ENCODE assay signal across 16 cellular contexts in the genomic region with DNA sequence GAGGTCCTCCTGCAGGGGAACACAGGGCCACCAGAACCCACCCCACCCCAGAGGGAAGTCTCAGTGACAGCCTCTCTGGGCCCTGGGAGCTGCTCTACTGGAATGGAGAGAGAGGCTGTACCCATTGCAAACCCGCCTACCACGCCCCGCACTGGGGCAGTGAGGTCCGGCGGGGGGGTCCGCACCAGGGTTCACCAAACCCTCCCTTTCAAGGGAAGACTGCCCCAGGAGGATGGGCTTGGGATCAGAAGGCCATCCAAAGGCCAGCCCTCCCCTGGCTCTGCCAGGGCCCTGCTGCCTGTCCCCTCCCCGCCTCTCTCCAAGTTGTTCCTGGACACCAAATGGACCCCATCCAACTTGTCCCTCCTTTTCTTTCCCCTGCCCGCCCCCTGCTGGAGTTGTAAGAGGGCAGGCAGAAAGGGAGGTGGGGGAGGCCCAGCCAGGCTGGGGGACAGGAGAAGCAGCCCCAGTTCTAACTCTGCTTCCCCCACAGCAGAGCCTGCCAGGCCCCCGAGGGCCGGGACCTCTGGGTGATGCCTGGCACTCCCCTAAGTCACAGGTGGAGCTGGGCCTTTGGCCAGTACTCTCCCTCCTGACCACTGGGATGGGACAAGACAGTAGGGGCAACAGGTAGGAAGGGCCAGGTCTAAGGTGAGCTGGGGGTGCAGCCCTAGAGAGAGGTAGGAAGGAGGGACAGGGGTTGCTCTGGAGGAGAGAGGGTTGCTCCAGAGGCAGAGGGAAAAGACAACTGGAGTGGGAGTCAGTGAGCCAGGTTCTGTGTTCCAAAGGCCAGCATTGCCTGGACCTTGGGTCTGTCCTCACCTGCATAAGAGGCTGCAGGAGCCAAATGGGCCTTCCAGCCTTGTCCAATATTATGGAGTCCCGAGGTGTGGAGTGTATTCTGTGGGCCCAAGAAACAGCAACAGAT. TPM values are rescaled to one million over a fixed set of nuclear protein-coding genes. Genes with fewer than 3 reads are reported as not detected.
DNase-seq lines count a peak whose midpoint lies in the region; ATAC-seq and TF ChIP-seq lines count a peak whose summit lies in the region.
"Had no signal": no experiment of that assay in that cellular context is flagged by ENCODE, and none has a peak within 500 bp of the region (broad histone marks: within the 10 kb centered on the region; RNA-seq: fewer than 3 reads in every experiment).

No MANE protein-coding gene starts in this region.

- TF ChIP-seq POLR2A in prostate gland (IDR thresholded peaks at IDR 0.05) (no peak), Peyer's patch (IDR thresholded peaks at IDR 0.05) (no peak)

- no peak for TF ChIP-seq CTCF in natural killer cell (IDR thresholded peaks at IDR 0.05)
- peak; percentile 57 for TF ChIP-seq CTCF in endodermal cell (conservative IDR thresholded peaks at IDR 0.05)
- peak in 2 of 4 experiments; percentile 21 to 40 for TF ChIP-seq CTCF in prostate gland (IDR thresholded peaks at IDR 0.05)
- no peak for TF ChIP-seq CTCF in Peyer's patch (IDR thresholded peaks at IDR 0.05)

- no peak overlapping the region for H3K27ac ChIP-seq in endodermal cell (ENCODE audit: low read depth, low read length)
- H3K27ac ChIP-seq in neuronal stem cell (replicated peaks; ENCODE audit: low read length): no peak overlapping the region
- H3K27ac ChIP-seq in prostate gland: no peak overlapping the region
- H3K27ac ChIP-seq in Peyer's patch: no peak overlapping the region
- H3K27ac ChIP-seq: KMS-11 had no signal

- H2BK5ac ChIP-seq in neuronal stem cell (ENCODE audit: low read length): no peak overlapping the region

- peaks cover 2% of the 10 kb centered on the region for H3K4me1 ChIP-seq in endodermal cell (ENCODE audit: control insufficient read depth, insufficient read depth, low read length)
- peaks cover 4 to 6% of the 10 kb centered on the region in 2 donors for H3K4me1 ChIP-seq in neuronal stem cell (ENCODE audit: control insufficient read depth in 2 of 2, insufficient read depth in 1 of 2, low read depth in 1 of 2, low read length in 2 of 2)
- H3K4me1 ChIP-seq in prostate gland (replicated peaks): no peaks in the 10 kb centered on the region
- no peaks in the 10 kb centered on the region for H3K4me1 ChIP-seq in Peyer's patch

- H3K23ac ChIP-seq in neuronal stem cell (ENCODE audit: low read depth, low read length, poor library complexity): no peak overlapping the region

- peaks cover 0 to 7% of the 10 kb centered on the region in 2 donors for H3K4me1 Mint-ChIP-seq in natural killer cell treated with Interleukin-12 subunit alpha and Interleukin-12 subunit beta and Interleukin-15 and Interleukin-18, amount 100 ng/mL, for 72 hours (ENCODE audit: low read depth in 2 of 2)
- H3K4me1 Mint-ChIP-seq in natural killer cell (peaks cover 0 to 3% of the 10 kb centered on the region in 2 donors), endodermal cell (peaks cover 2% of the 10 kb centered on the region)

- H4K91ac ChIP-seq in neuronal stem cell (ENCODE audit: low read depth, low read length, poor library complexity): peak overlapping the region; percentile 56

- H3K9ac ChIP-seq in endodermal cell (ENCODE audit: extremely low read depth, low read length, poor library complexity, severe bottlenecking): no peak overlapping the region
- H3K9ac ChIP-seq in neuronal stem cell (ENCODE audit: low read depth, low read length, poor library complexity): peak overlapping the region; percentile 35
- H3K9ac ChIP-seq: KMS-11 had no signal

- H2BK15ac ChIP-seq in neuronal stem cell (ENCODE audit: low read length): no peak overlapping the region

- H3K36me3 ChIP-seq in endodermal cell (ENCODE audit: control insufficient read depth, insufficient read depth, low read length) (peaks cover 7% of the 10 kb centered on the region), neuronal stem cell (replicated peaks in 1 of 2; ENCODE audit: control insufficient read depth in 2 of 2, insufficient read depth in 2 of 2, low read length in 2 of 2) (no peaks in the 10 kb centered on the region), prostate gland (no peaks in the 10 kb centered on the region), Peyer's patch (no peaks in the 10 kb centered on the region)

- intact Hi-C loops in natural killer cell (cut with micrococcal nuclease) (no loop called here), prostate gland (cut with DNase I) (loop anchor here (5.0 to 10.0 kb wide), 4 partner anchors 196 to 893 kb away; no protein-coding TSS in a partner anchor)

- no peaks in the 10 kb centered on the region for H3K9me3 ChIP-seq in endodermal cell (ENCODE audit: control insufficient read depth, low read length)
- peaks cover 12 to 13% of the 10 kb centered on the region in 2 donors for H3K9me3 ChIP-seq in neuronal stem cell (replicated peaks in 1 of 2; ENCODE audit: control insufficient read depth in 2 of 2, insufficient read depth in 1 of 2, low read depth in 1 of 2, low read length in 2 of 2)
- H3K9me3 ChIP-seq in prostate gland: no peaks in the 10 kb centered on the region
- H3K9me3 ChIP-seq in Peyer's patch: peaks cover 0 to 14% (median 6%) of the 10 kb centered on the region in 4 donors

- WGBS in endodermal cell (ENCODE audit: insufficient coverage in 1 of 2, insufficient read length in 1 of 2), 2 experiments: 93 to 100% methylated on average over 6 to 11 of the region's 11 CpGs
- WGBS in neuronal stem cell (ENCODE audit: extremely low coverage in 2 of 2, insufficient read length in 2 of 2, insufficient replicate concordance in 1 of 2), 2 donors: no CpG with 5 or more reads among the region's 11 CpGs
- WGBS in prostate gland: 81% methylated on average over 11 of the region's 11 CpGs

- DNase-seq in natural killer cell treated with Interleukin-12 subunit alpha and Interleukin-12 subunit beta and Interleukin-15 and Interleukin-18, amount 100 ng/mL, for 72 hours (ENCODE audit: low spot score): peak; percentile 58
- DNase-seq in natural killer cell (no peak), endodermal cell (peak; percentile 68), neuronal stem cell (ENCODE audit: low spot score) (no peak), prostate gland (ENCODE audit: low spot score) (no peak), foreskin melanocyte (no peak), Peyer's patch (no peak)
- DNase-seq: activated CD8-positive, alpha-beta T cell treated with anti-CD3 and anti-CD28 coated beads, Interleukin-2, amount 10 ng/mL, durations not matched to agents 7 days and 5 days; AML-193; immature natural killer cell; stimulated activated CD4-positive, alpha-beta T cell treated with anti-CD3 and anti-CD28 coated beads, Interleukin-12 subunit alpha, Interleukin-12 subunit beta, amount 100 ng/mL, for 4 hours; T-helper 17 cell had no signal

- H3K4me2 ChIP-seq in neuronal stem cell (ENCODE audit: insufficient read depth, low read length, poor library complexity, severe bottlenecking): no peak overlapping the region
- H3K4me2 ChIP-seq: KMS-11 had no signal

- ATAC-seq in natural killer cell treated with Interleukin-12 subunit alpha and Interleukin-12 subunit beta and Interleukin-15 and Interleukin-18, amount 100 ng/mL, for 72 hours: no peak
- ATAC-seq in natural killer cell (no peak), HG02840 (IDR thresholded peaks at IDR 0.05; ENCODE audit: low FRiP score, unreplicated experiment) (no peak)
- ATAC-seq: activated CD8-positive, alpha-beta T cell treated with anti-CD3 and anti-CD28 coated beads, Interleukin-2, amount 10 ng/mL, durations not matched to agents 7 days and 5 days; activated naive CD4-positive, alpha-beta T cell treated with anti-CD3 and anti-CD28 coated beads, Interleukin-2, amount 50 U/mL, for 72 hours; T-helper 17 cell had no signal

- H4K8ac ChIP-seq in neuronal stem cell (ENCODE audit: low read depth, low read length): no peak overlapping the region

- no peak overlapping the region for H3K4me3 Mint-ChIP-seq in natural killer cell treated with Interleukin-12 subunit alpha and Interleukin-12 subunit beta and Interleukin-15 and Interleukin-18, amount 100 ng/mL, for 72 hours
- H3K4me3 Mint-ChIP-seq in natural killer cell (no peak overlapping the region), endodermal cell (peak overlapping the region; percentile 59)
- H3K4me3 Mint-ChIP-seq: activated CD8-positive, alpha-beta T cell treated with anti-CD3 and anti-CD28 coated beads, Interleukin-2, amount 10 ng/mL, durations not matched to agents 7 days and 5 days; immature natural killer cell; T-helper 17 cell had no signal

- peak overlapping the region; percentile 72 for H2AK5ac ChIP-seq in neuronal stem cell (ENCODE audit: low read depth, low read length)

- H3K79me1 ChIP-seq in neuronal stem cell (ENCODE audit: low read depth, low read length): peaks cover 8% of the 10 kb centered on the region

- peak overlapping the region; percentile 90 for H3K4me3 ChIP-seq in endodermal cell (ENCODE audit: low read length)
- no peak overlapping the region for H3K4me3 ChIP-seq in neuronal stem cell (ENCODE audit: low read length in 2 of 2)
- H3K4me3 ChIP-seq in prostate gland: no peak overlapping the region
- peak overlapping the region in 1 of 4 donors; percentile 59 for H3K4me3 ChIP-seq in Peyer's patch

- H3K36me3 Mint-ChIP-seq in natural killer cell treated with Interleukin-12 subunit alpha and Interleukin-12 subunit beta and Interleukin-15 and Interleukin-18, amount 100 ng/mL, for 72 hours: no peaks in the 10 kb centered on the region
- H3K36me3 Mint-ChIP-seq in natural killer cell (no peaks in the 10 kb centered on the region), endodermal cell (ENCODE audit: low read depth) (peaks cover 6% of the 10 kb centered on the region)

- peaks cover 32 to 41% of the 10 kb centered on the region in 2 donors for H3K27me3 Mint-ChIP-seq in natural killer cell treated with Interleukin-12 subunit alpha and Interleukin-12 subunit beta and Interleukin-15 and Interleukin-18, amount 100 ng/mL, for 72 hours
- H3K27me3 Mint-ChIP-seq in natural killer cell (ENCODE audit: low read depth in 2 of 2) (peaks cover 24 to 58% of the 10 kb centered on the region in 2 donors), endodermal cell (ENCODE audit: insufficient read depth) (peaks cover 68% of the 10 kb centered on the region)

- H3K18ac ChIP-seq in neuronal stem cell (ENCODE audit: low read length): peak overlapping the region; percentile 62

- H3K27me3 ChIP-seq in endodermal cell (ENCODE audit: control insufficient read depth, insufficient read depth, low read length, poor library complexity, severe bottlenecking) (peaks cover 27% of the 10 kb centered on the region), neuronal stem cell (ENCODE audit: control insufficient read depth in 3 of 3, insufficient read depth in 3 of 3, low read depth in 1 of 3, low read length in 3 of 3) (peaks cover 25 to 48% (median 45%) of the 10 kb centered on the region in 3 experiments), prostate gland (replicated peaks; ENCODE audit: insufficient read depth) (peaks cover 17% of the 10 kb centered on the region), Peyer's patch (peaks cover 0 to 18% of the 10 kb centered on the region in 2 donors)

- H2BK120ac ChIP-seq in neuronal stem cell (ENCODE audit: low read depth, low read length): no peak overlapping the region

- no peak overlapping the region for H3K27ac Mint-ChIP-seq in natural killer cell treated with Interleukin-12 subunit alpha and Interleukin-12 subunit beta and Interleukin-15 and Interleukin-18, amount 100 ng/mL, for 72 hours
- H3K27ac Mint-ChIP-seq in natural killer cell: no peak overlapping the region
- H3K27ac Mint-ChIP-seq in endodermal cell: no peak overlapping the region
- H3K27ac Mint-ChIP-seq: activated CD8-positive, alpha-beta T cell treated with anti-CD3 and anti-CD28 coated beads, Interleukin-2, amount 10 ng/mL, durations not matched to agents 7 days and 5 days; activated naive CD4-positive, alpha-beta T cell treated with anti-CD3 and anti-CD28 coated beads, Interleukin-2, amount 50 U/mL, for 72 hours; immature natural killer cell; T-helper 17 cell had no signal

- no peak overlapping the region for H2AFZ ChIP-seq in neuronal stem cell (ENCODE audit: low read length)

- H3K9me3 Mint-ChIP-seq in natural killer cell treated with Interleukin-12 subunit alpha and Interleukin-12 subunit beta and Interleukin-15 and Interleukin-18, amount 100 ng/mL, for 72 hours: no peaks in the 10 kb centered on the region
- no peaks in the 10 kb centered on the region for H3K9me3 Mint-ChIP-seq in natural killer cell
- H3K9me3 Mint-ChIP-seq in endodermal cell: peaks cover 14% of the 10 kb centered on the region

- no peak overlapping the region for H3K4ac ChIP-seq in neuronal stem cell (ENCODE audit: low read length)

- H3K14ac ChIP-seq in neuronal stem cell (ENCODE audit: low read length): no peak overlapping the region

- H2BK12ac ChIP-seq in neuronal stem cell (ENCODE audit: low read length): no peak overlapping the region

RNA-seq across cellular contexts. Expression of gene DIO3, which starts 3.2 kb away (rescaled TPM):
- not detected for total RNA-seq in natural killer cell treated with Interleukin-12 subunit alpha and Interleukin-12 subunit beta and Interleukin-15 and Interleukin-18, amount 100 ng/mL, for 72 hours
- total RNA-seq in natural killer cell (not detected), endodermal cell (10 to 100 TPM; 24.2 to 60.5 TPM), prostate gland (1 to 10 TPM in 1 of 2 donors, under 1 TPM in 1; 0.82 to 6.9 TPM), Peyer's patch (1 to 10 TPM in 1 of 4 donors, under 1 TPM in 1, not detected in 2; 0.40 to 1.7 TPM)
- 27.3 TPM for polyA plus RNA-seq in endodermal cell (2013, experiment 1 of 2)
- polyA plus RNA-seq in endodermal cell (2013, experiment 2 of 2): 37.6 TPM
- 8.3 TPM for polyA plus RNA-seq in neuronal stem cell (2013, experiment 1 of 2)
- polyA plus RNA-seq in neuronal stem cell (2013, experiment 2 of 2): 7.9 TPM
- total RNA-seq: activated CD8-positive, alpha-beta T cell treated with anti-CD3 and anti-CD28 coated beads, Interleukin-2, amount 10 ng/mL, durations not matched to agents 7 days and 5 days; activated naive CD4-positive, alpha-beta T cell treated with anti-CD3 and anti-CD28 coated beads, Interleukin-2, amount 50 U/mL, for 72 hours; myocyte; T-helper 17 cell had no signal
- polyA plus RNA-seq: immature natural killer cell had no signal

Comparison
In these comparisons a context has a peak if more than half of its experiments do, and no peak if none do; other contexts are left out.
1. DNase-seq: peak in natural killer cell treated with Interleukin-12 subunit alpha and Interleukin-12 subunit beta and Interleukin-15 and Interleukin-18, amount 100 ng/mL, for 72 hours (single experiment) and endodermal cell (single experiment); none in natural killer cell (single experiment), neuronal stem cell (single experiment), prostate gland (single experiment), foreskin melanocyte (single experiment) and Peyer's patch (0 of 3).